Comparison of ENCODE assay signal across 8 cellular contexts in genomic region chr1:10794724-10795304, GRCh38. TPM values are rescaled to one million over a fixed set of nuclear protein-coding genes. Genes with fewer than 3 reads are reported as not detected.
DNase-seq lines count a peak whose midpoint lies in the region; ATAC-seq and TF ChIP-seq lines count a peak whose summit lies in the region.

No MANE protein-coding gene starts in this region.

- ATAC-seq in HG03460 (IDR thresholded peaks at IDR 0.05; ENCODE audit: unreplicated experiment) (no peak), HG02938 (IDR thresholded peaks at IDR 0.05; ENCODE audit: unreplicated experiment) (no peak)

- H3K9ac ChIP-seq in skeletal muscle satellite cell (ENCODE audit: low read depth, low read length): no peak overlapping the region

- H3K9me3 ChIP-seq in right atrium auricular region: no peaks in the 10 kb centered on the region
- H3K9me3 ChIP-seq in skeletal muscle satellite cell (replicated peaks; ENCODE audit: low read length): no peaks in the 10 kb centered on the region

- H3K36me3 ChIP-seq in right atrium auricular region: no peaks in the 10 kb centered on the region
- H3K36me3 ChIP-seq in skeletal muscle satellite cell (ENCODE audit: insufficient read depth, low read length): no peaks in the 10 kb centered on the region

- H3K4me2 ChIP-seq in skeletal muscle satellite cell (ENCODE audit: low read length): peak overlapping the region; percentile 75

- DNase-seq in NCI-H2029 (lab: John Stamatoyannopoulos, UW) (peak; percentile 37), NCI-H2029 treated with DMSO at 0.1 percent for 48 hours (lab: John Stamatoyannopoulos, UW) (no peak), right atrium auricular region (ENCODE audit: low spot score) (no peak), NCI-H187 (lab: John Stamatoyannopoulos, UW) (no peak)

- TF ChIP-seq CTCF in VCaP (conservative IDR thresholded peaks at IDR 0.05) (no peak), right atrium auricular region (IDR thresholded peaks at IDR 0.05) (no peak)

- H3K27ac ChIP-seq in VCaP: peak overlapping the region; percentile 97
- peak overlapping the region; percentile 91 to 96 for H3K27ac ChIP-seq in right atrium auricular region

- H3K4me3 ChIP-seq in right atrium auricular region (peak overlapping the region; percentile 46 to 72), skeletal muscle satellite cell (ENCODE audit: low read length) (peak overlapping the region; percentile 57)

- no peaks in the 10 kb centered on the region for H3K27me3 ChIP-seq in right atrium auricular region
- peaks cover 74% of the 10 kb centered on the region for H3K27me3 ChIP-seq in skeletal muscle satellite cell (ENCODE audit: control insufficient read depth, insufficient read depth, low read length)

- H3K4me1 ChIP-seq in right atrium auricular region (peaks cover 0 to 56% of the 10 kb centered on the region in 2 donors), skeletal muscle satellite cell (ENCODE audit: control insufficient read depth, insufficient read depth, low read length) (peaks cover 14% of the 10 kb centered on the region)

RNA-seq across cellular contexts. Expression of gene CASZ1, which starts 1.6 kb away (rescaled TPM):
- 10 to 100 TPM; 44.3 to 50.3 TPM for total RNA-seq in right atrium auricular region
- total RNA-seq in skeletal muscle satellite cell (2012; rRNA removed): 0.44 TPM in 1 of 2 replicates, not detected in the other
